Comparison of ENCODE assay signal across 1 cellular context in the genomic region with DNA sequence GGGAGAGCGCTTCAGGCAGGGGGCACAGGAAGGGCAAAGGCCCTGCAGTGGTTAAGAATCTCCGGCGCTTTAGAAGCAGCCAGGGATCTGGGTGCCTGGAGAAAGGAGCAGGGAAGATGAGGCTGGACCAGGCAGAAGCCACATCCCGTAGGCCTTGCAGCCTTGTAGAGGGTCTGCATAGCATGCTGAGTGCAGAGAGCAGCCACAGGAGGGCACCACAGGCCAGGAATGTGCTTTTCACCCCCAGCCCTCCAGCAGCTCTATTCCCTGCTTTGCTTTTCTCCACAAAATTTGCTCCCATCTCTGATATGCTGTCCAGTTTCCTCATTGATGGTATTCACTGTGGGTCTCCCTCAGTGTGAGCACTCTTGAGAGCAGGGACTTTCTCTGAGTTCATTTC.
TF ChIP-seq lines count a peak whose summit lies in the region.

No MANE protein-coding gene starts in this region.

TF ChIP-seq in IMR-90, 13 proteins besides CTCF, POLR2A, EP300 and RAD21:
- TF ChIP-seq, protein P1, sequence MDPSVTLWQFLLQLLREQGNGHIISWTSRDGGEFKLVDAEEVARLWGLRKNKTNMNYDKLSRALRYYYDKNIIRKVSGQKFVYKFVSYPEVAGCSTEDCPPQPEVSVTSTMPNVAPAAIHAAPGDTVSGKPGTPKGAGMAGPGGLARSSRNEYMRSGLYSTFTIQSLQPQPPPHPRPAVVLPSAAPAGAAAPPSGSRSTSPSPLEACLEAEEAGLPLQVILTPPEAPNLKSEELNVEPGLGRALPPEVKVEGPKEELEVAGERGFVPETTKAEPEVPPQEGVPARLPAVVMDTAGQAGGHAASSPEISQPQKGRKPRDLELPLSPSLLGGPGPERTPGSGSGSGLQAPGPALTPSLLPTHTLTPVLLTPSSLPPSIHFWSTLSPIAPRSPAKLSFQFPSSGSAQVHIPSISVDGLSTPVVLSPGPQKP (IDR thresholded peaks at IDR 0.05; ENCODE audit: borderline replicate concordance, low read depth, low read length), result no peak
- no peak for TF ChIP-seq CHD1 (IDR thresholded peaks at IDR 0.05; ENCODE audit: low read depth, low read length)
- TF ChIP-seq SMC3 (IDR thresholded peaks at IDR 0.05; ENCODE audit: low read depth, low read length), result peak; percentile 69
- TF ChIP-seq MAFK (IDR thresholded peaks at IDR 0.05; ENCODE audit: low read depth, low read length), result no peak
- peak; percentile 34; the same call in 1 of the 2 replicates for TF ChIP-seq MAZ (IDR thresholded peaks at IDR 0.05; ENCODE audit: borderline replicate concordance, low read depth, low read length)
- TF ChIP-seq CEBPB (IDR thresholded peaks at IDR 0.05; ENCODE audit: low read depth, low read length), result no peak
- no peak for TF ChIP-seq RFX5 (IDR thresholded peaks at IDR 0.05; ENCODE audit: low read depth, low read length)
